9 cellular contexts compared by ENCODE assay signal in the genomic region with DNA sequence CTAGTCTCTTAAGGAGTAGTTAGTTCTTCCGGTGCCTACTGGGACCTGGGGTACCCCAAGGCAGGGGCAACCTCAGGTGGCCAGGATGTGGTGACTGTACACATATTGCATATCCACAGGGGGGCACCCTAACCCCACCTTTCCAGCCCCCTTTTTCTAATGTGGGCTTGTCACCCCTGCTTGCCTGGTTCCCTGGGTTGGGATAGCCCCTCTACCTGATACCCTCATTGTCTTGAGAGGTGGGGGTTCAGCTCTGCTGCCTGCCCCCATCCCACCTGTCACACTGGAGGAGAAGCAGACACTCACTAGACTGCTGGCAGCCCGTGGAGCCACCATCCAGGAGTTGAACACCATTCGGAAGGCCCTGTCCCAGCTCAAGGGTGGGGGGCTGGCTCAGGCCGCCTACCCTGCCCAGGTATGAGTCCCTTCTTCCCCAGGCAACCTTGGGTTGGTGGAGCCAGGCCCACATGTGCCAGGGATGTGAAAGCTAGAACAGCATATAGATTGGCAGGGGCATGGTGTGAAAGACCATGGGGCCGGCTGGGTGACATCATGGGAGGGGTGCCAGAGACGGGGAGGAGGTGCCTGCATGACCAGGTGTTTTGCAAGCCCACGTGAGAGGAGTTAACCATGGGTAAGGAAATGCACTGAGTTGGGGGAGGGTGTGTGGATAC.
DNase-seq lines count a peak whose midpoint lies in the region; ATAC-seq and TF ChIP-seq lines count a peak whose summit lies in the region.
"Had no signal": no experiment of that assay in that cellular context is flagged by ENCODE, and none has a peak within 500 bp of the region (broad histone marks: within the 10 kb centered on the region; RNA-seq: fewer than 3 reads in every experiment).

No MANE protein-coding gene starts in this region.

- no peak overlapping the region for H2AFZ ChIP-seq in OCI-LY1 (ENCODE audit: low read length)

- H3K36me3 ChIP-seq in OCI-LY1 (ENCODE audit: insufficient read depth, low read length), result peaks cover 10% of the 10 kb centered on the region; the same call in 1 of the 2 replicates

- H3K4me2 ChIP-seq in OCI-LY1 (ENCODE audit: low read length), result no peak overlapping the region

- H3K4me3 Mint-ChIP-seq in nephron, result peak overlapping the region; percentile 64 to 76 (median 73)
- H3K4me3 Mint-ChIP-seq: T-helper 1 cell treated with Interleukin-12 subunit alpha and Interleukin-12 subunit beta and Interleukin-4 antibody, amounts not matched to agents 30 μg/mL and 1 μg/mL, for 36 hours had no signal

- H3K4me3 ChIP-seq in OCI-LY1 (ENCODE audit: low read depth, low read length, poor library complexity, severe bottlenecking), result no peak overlapping the region

- peak overlapping the region; percentile 71 to 89 (median 77) for H3K27ac Mint-ChIP-seq in nephron
- H3K27ac Mint-ChIP-seq: T-helper 1 cell treated with Interleukin-12 subunit alpha and Interleukin-12 subunit beta and Interleukin-4 antibody, amounts not matched to agents 30 μg/mL and 1 μg/mL, for 36 hours had no signal

- ATAC-seq in GM19351 (IDR thresholded peaks at IDR 0.05; ENCODE audit: unreplicated experiment) (no peak), GM21786 (IDR thresholded peaks at IDR 0.05; ENCODE audit: unreplicated experiment) (no peak)

- no peaks in the 10 kb centered on the region for H3F3A ChIP-seq in OCI-LY1 (ENCODE audit: insufficient read depth, low read length)

- H3K36me3 Mint-ChIP-seq in nephron (ENCODE audit: low read depth), result peaks cover 3% of the 10 kb centered on the region

- peak; percentile 9 for DNase-seq in DMS53 (lab: John Stamatoyannopoulos, UW)
- no peak for DNase-seq in DMS53 treated with DMSO at 0.1 percent for 48 hours (lab: John Stamatoyannopoulos, UW; ENCODE audit: unreplicated experiment)
- peak; percentile 47 for DNase-seq in astrocyte of the hippocampus (ENCODE audit: low read depth, low spot score)
- DNase-seq in DMS114 treated with DMSO at 0.1 percent for 48 hours (lab: John Stamatoyannopoulos, UW; ENCODE audit: unreplicated experiment), result no peak

- no peaks in the 10 kb centered on the region for H3K79me2 ChIP-seq in OCI-LY1 (ENCODE audit: insufficient read depth, low read length)

- no peaks in the 10 kb centered on the region for H4K20me1 ChIP-seq in OCI-LY1 (ENCODE audit: insufficient read depth, low read length)

- no peak overlapping the region for H3K27ac ChIP-seq in OCI-LY1 (ENCODE audit: low read depth, low read length, poor library complexity, severe bottlenecking)

- peaks cover 18% of the 10 kb centered on the region for H3K4me1 ChIP-seq in OCI-LY1 (ENCODE audit: insufficient read depth, low read length, severe bottlenecking)

- H3K4me1 Mint-ChIP-seq in nephron, result peaks cover 30% of the 10 kb centered on the region

- H3K9me3 Mint-ChIP-seq in nephron, result no peaks in the 10 kb centered on the region
- H3K9me3 Mint-ChIP-seq: T-helper 1 cell treated with Interleukin-12 subunit alpha and Interleukin-12 subunit beta and Interleukin-4 antibody, amounts not matched to agents 30 μg/mL and 1 μg/mL, for 36 hours had no signal

- H3K9me3 ChIP-seq in OCI-LY1 (ENCODE audit: low read length), result no peaks in the 10 kb centered on the region

- no peaks in the 10 kb centered on the region for H3K9me2 ChIP-seq in OCI-LY1 (ENCODE audit: low read depth, low read length)

- H3K27me3 ChIP-seq in OCI-LY1 (ENCODE audit: insufficient read depth, low read length), result no peaks in the 10 kb centered on the region

- TF ChIP-seq CTCF in OCI-LY1 (IDR thresholded peaks at IDR 0.05; ENCODE audit: low read length), result peak; percentile 74
- TF ChIP-seq CTCF in nephron (IDR thresholded peaks at IDR 0.05; ENCODE audit: unreplicated experiment in 3 of 3), result peak; percentile 47 to 64 (median 54)

- no peak overlapping the region for H3K9ac ChIP-seq in OCI-LY1 (ENCODE audit: low read length)

- H3K27me3 Mint-ChIP-seq in nephron (ENCODE audit: low read depth), result peaks cover 3% of the 10 kb centered on the region

Comparison
In these comparisons a context has a peak if more than half of its experiments do, and no peak if none do; other contexts are left out.
1. DNase-seq: peak in DMS53 (single experiment) and astrocyte of the hippocampus (single experiment); none in DMS53 treated with DMSO at 0.1 percent for 48 hours (single experiment) and DMS114 treated with DMSO at 0.1 percent for 48 hours (single experiment).